ENCODE assay signal across 17 cellular contexts in genomic region chr12:104656383-104656782, GRCh38.
DNase-seq lines count a peak whose midpoint lies in the region; ATAC-seq, FAIRE-seq and TF ChIP-seq lines count a peak whose summit lies in the region.
"Had no signal": no experiment of that assay in that cellular context is flagged by ENCODE, and none has a peak within 500 bp of the region (broad histone marks: within the 10 kb centered on the region; RNA-seq: fewer than 3 reads in every experiment).

No MANE protein-coding gene starts in this region.

- TF ChIP-seq CTCF in H1 (IDR thresholded peaks at IDR 0.05; ENCODE audit: control extremely low read depth in 1 of 3, insufficient read depth in 1 of 3, low read depth in 1 of 3, low read length in 3 of 3) (no peak), neutrophil (IDR thresholded peaks at IDR 0.05) (no peak)

- no peak overlapping the region for H2AFZ ChIP-seq in H1 (ENCODE audit: low read length)

- H3K36me3 Mint-ChIP-seq in activated CD4-positive, alpha-beta T cell treated with anti-CD3 and anti-CD28 coated beads, Interleukin-2, amount 10 ng/mL, durations not matched to agents 24 days and 14 days (ENCODE audit: low read depth): peaks cover 22% of the 10 kb centered on the region
- H3K36me3 Mint-ChIP-seq in stimulated activated effector memory CD8-positive, alpha-beta T cell treated with anti-CD3 and anti-CD28 coated beads, Interleukin-12 subunit alpha, Interleukin-12 subunit beta, amount 100 ng/mL, for 72 hours: no peaks in the 10 kb centered on the region

- H3K23me2 ChIP-seq in H1 (ENCODE audit: low read depth, low read length): no peaks in the 10 kb centered on the region

- no peaks in the 10 kb centered on the region for H3K79me1 ChIP-seq in H1 (ENCODE audit: low read depth, low read length)

- H3K79me2 ChIP-seq in H1 (ENCODE audit: control insufficient read depth in 1 of 2, insufficient read depth in 2 of 2, low read length in 2 of 2): no peaks in the 10 kb centered on the region

- no peak overlapping the region for H3K56ac ChIP-seq in H1 (replicated peaks; ENCODE audit: insufficient read length, low read depth, low read length)

- no peak overlapping the region for H2BK5ac ChIP-seq in H1 (ENCODE audit: low read depth, low read length)

- WGBS in H1 (ENCODE audit: extremely low coverage in 1 of 2, insufficient coverage in 1 of 2, insufficient read length in 1 of 2, insufficient replicate concordance in 2 of 2, low coverage in 1 of 2, low lambda C conversion rate in 2 of 2, missing lambda C conversion rate in 1 of 2), 2 experiments: 89% methylated on average over 10 of the region's 10 CpGs; no CpG with 5 or more reads in 1 of the 2 experiments

- H3K4me1 Mint-ChIP-seq in activated CD4-positive, alpha-beta T cell treated with anti-CD3 and anti-CD28 coated beads, Interleukin-2, amount 10 ng/mL, durations not matched to agents 24 days and 14 days: peaks cover 32% of the 10 kb centered on the region
- peaks cover 82% of the 10 kb centered on the region for H3K4me1 Mint-ChIP-seq in stimulated activated effector memory CD8-positive, alpha-beta T cell treated with anti-CD3 and anti-CD28 coated beads, Interleukin-12 subunit alpha, Interleukin-12 subunit beta, amount 100 ng/mL, for 72 hours

- H3K36me3 ChIP-seq in H1 (ENCODE audit: control insufficient read depth in 2 of 4, insufficient read depth in 4 of 4, low read length in 3 of 4) (no peaks in the 10 kb centered on the region), neutrophil (no peaks in the 10 kb centered on the region)

- no peak overlapping the region for H2BK20ac ChIP-seq in H1 (ENCODE audit: low read length)

- TF ChIP-seq EP300 in H1 (IDR thresholded peaks at IDR 0.05; ENCODE audit: borderline replicate concordance in 1 of 2, low read depth in 2 of 2, low read length in 2 of 2): no peak

- no peak overlapping the region for H3K4ac ChIP-seq in H1 (replicated peaks; ENCODE audit: insufficient read length, low read depth, low read length)

- no peaks in the 10 kb centered on the region for H3K27me3 ChIP-seq in H1 (replicated peaks in 1 of 4; ENCODE audit: control insufficient read depth in 3 of 4, extremely low read depth in 1 of 4, insufficient read depth in 3 of 4, low read length in 3 of 4)
- no peaks in the 10 kb centered on the region for H3K27me3 ChIP-seq in neutrophil

- no peak overlapping the region for H3K4me2 ChIP-seq in H1 (ENCODE audit: insufficient read depth in 1 of 2, low read depth in 2 of 2, low read length in 2 of 2)

- no peak overlapping the region for H3K23ac ChIP-seq in H1 (ENCODE audit: insufficient read length)

- no peak for DNase-seq in activated CD4-positive, alpha-beta T cell treated with anti-CD3 and anti-CD28 coated beads, Interleukin-2, amount 10 ng/mL, durations not matched to agents 24 days and 14 days
- DNase-seq in activated CD4-positive, alpha-beta T cell treated with anti-CD3 and anti-CD28 coated beads for 48 hours: no peak
- DNase-seq in H1 (ENCODE audit: low read depth in 1 of 2, low spot score in 2 of 2): no peak
- no peak for DNase-seq in stimulated activated effector memory CD8-positive, alpha-beta T cell treated with anti-CD3 and anti-CD28 coated beads, Interleukin-12 subunit alpha, Interleukin-12 subunit beta, amount 100 ng/mL, for 72 hours (ENCODE audit: low spot score in 2 of 2)
- no peak for DNase-seq in NCI-H1092 treated with DMSO at 0.1 percent for 48 hours (lab: John Stamatoyannopoulos, UW)
- no peak for DNase-seq in middle frontal gyrus (ENCODE audit: extremely low spot score, low spot score)
- DNase-seq: CD4-positive, CD25-positive, alpha-beta regulatory T cell; EL; HFFc6; NCI-H446 treated with DMSO at 0.1 percent for 48 hours; NCI-H748 treated with DMSO at 0.1 percent for 48 hours; PC-3 had no signal

- H3K14ac ChIP-seq in H1 (ENCODE audit: insufficient read length): no peak overlapping the region

- H3K4me1 ChIP-seq in H1 (replicated peaks in 1 of 4; ENCODE audit: control insufficient read depth in 3 of 4, insufficient read depth in 4 of 4, low read length in 3 of 4) (peaks cover 1 to 14% (median 8%) of the 10 kb centered on the region in 4 experiments; a peak in 5 of 7 replicates), neutrophil (ENCODE audit: control insufficient read depth in 1 of 2, insufficient read depth in 1 of 2, low read depth in 1 of 2, low read length in 1 of 2) (peaks cover 53 to 56% of the 10 kb centered on the region in 2 experiments)

- no peak overlapping the region for H2BK120ac ChIP-seq in H1 (replicated peaks; ENCODE audit: low read depth, low read length)

- H4K91ac ChIP-seq in H1 (replicated peaks; ENCODE audit: insufficient read length, low read length): no peak overlapping the region

- H2BK15ac ChIP-seq in H1 (ENCODE audit: low read length): no peak overlapping the region

- no peak overlapping the region for H4K8ac ChIP-seq in H1 (ENCODE audit: extremely low read depth, insufficient read depth, low read length)

- H4K5ac ChIP-seq in H1 (ENCODE audit: insufficient read length, low read depth, low read length): no peak overlapping the region

- no peak for ATAC-seq in stimulated activated effector memory CD8-positive, alpha-beta T cell treated with anti-CD3 and anti-CD28 coated beads, Interleukin-12 subunit alpha, Interleukin-12 subunit beta, amount 100 ng/mL, for 72 hours
- ATAC-seq in GM18505 (IDR thresholded peaks at IDR 0.05; ENCODE audit: unreplicated experiment): no peak
- ATAC-seq: PC-3 had no signal

- H3K4me3 Mint-ChIP-seq in activated CD4-positive, alpha-beta T cell treated with anti-CD3 and anti-CD28 coated beads, Interleukin-2, amount 10 ng/mL, durations not matched to agents 24 days and 14 days: no peak overlapping the region
- no peak overlapping the region for H3K4me3 Mint-ChIP-seq in stimulated activated effector memory CD8-positive, alpha-beta T cell treated with anti-CD3 and anti-CD28 coated beads, Interleukin-12 subunit alpha, Interleukin-12 subunit beta, amount 100 ng/mL, for 72 hours
- H3K4me3 Mint-ChIP-seq: B cell; CD4-positive, CD25-positive, alpha-beta regulatory T cell; HFFc6; IgD-negative memory B cell had no signal

- POLR2A ChIA-PET in H1 (lab: Charles Lee; ENCODE audit: partially characterized antibody): no interaction called here

- H3K9me3 ChIP-seq in H1 (ENCODE audit: insufficient read depth in 2 of 2, low read depth in 1 of 2, low read length in 1 of 2) (no peaks in the 10 kb centered on the region), neutrophil (no peaks in the 10 kb centered on the region)

- H3K4me3 ChIP-seq in H1 (ENCODE audit: extremely low read depth in 1 of 4, insufficient read depth in 2 of 4, low read depth in 3 of 4, low read length in 4 of 4): no peak overlapping the region
- no peak overlapping the region for H3K4me3 ChIP-seq in neutrophil (ENCODE audit: low read depth in 1 of 2, low read length in 1 of 2)

- no peak overlapping the region for H3K18ac ChIP-seq in H1 (ENCODE audit: extremely low read depth, low read length)

- no peak for FAIRE-seq in H1 (lab: Jason Lieb, UNC)

- H3K9me3 Mint-ChIP-seq in activated CD4-positive, alpha-beta T cell treated with anti-CD3 and anti-CD28 coated beads, Interleukin-2, amount 10 ng/mL, durations not matched to agents 24 days and 14 days: no peaks in the 10 kb centered on the region
- H3K9me3 Mint-ChIP-seq in stimulated activated effector memory CD8-positive, alpha-beta T cell treated with anti-CD3 and anti-CD28 coated beads, Interleukin-12 subunit alpha, Interleukin-12 subunit beta, amount 100 ng/mL, for 72 hours: no peaks in the 10 kb centered on the region
- H3K9me3 Mint-ChIP-seq: CD4-positive, CD25-positive, alpha-beta regulatory T cell; HFFc6; IgD-negative memory B cell had no signal

- no peak overlapping the region for H2AK5ac ChIP-seq in H1 (ENCODE audit: low read depth, low read length)

- H3K27ac ChIP-seq in H1 (ENCODE audit: low read depth, low read length): no peak overlapping the region
- H3K27ac ChIP-seq in neutrophil: peak overlapping the region; percentile 100
- H3K27ac ChIP-seq: 22Rv1 had no signal

- TF ChIP-seq RAD21 in H1 (IDR thresholded peaks at IDR 0.05 in 1 of 2, conservative IDR thresholded peaks at IDR 0.05 in 1 of 2; ENCODE audit: low read depth in 2 of 2, low read length in 2 of 2): no peak

- intact Hi-C loops in activated CD4-positive, alpha-beta T cell treated with anti-CD3 and anti-CD28 coated beads, Interleukin-2, amount 10 ng/mL, durations not matched to agents 24 days and 14 days (cut with micrococcal nuclease): no loop called here

- 0 out of 2 replicates have a peak overlapping the region, but pooled peaks have one; percentile 6 for H2BK12ac ChIP-seq in H1 (ENCODE audit: low read depth, low read length)

- CTCF ChIA-PET in H1 (lab: Charles Lee; ENCODE audit: partially characterized antibody): no interaction called here

- H4K20me1 ChIP-seq in H1 (replicated peaks in 1 of 2; ENCODE audit: control insufficient read depth in 1 of 2, insufficient read depth in 2 of 2, low read length in 2 of 2): no peaks in the 10 kb centered on the region

- no peaks in the 10 kb centered on the region for H3K27me3 Mint-ChIP-seq in activated CD4-positive, alpha-beta T cell treated with anti-CD3 and anti-CD28 coated beads, Interleukin-2, amount 10 ng/mL, durations not matched to agents 24 days and 14 days
- H3K27me3 Mint-ChIP-seq: B cell; CD4-positive, CD25-positive, alpha-beta regulatory T cell; IgD-negative memory B cell had no signal

- TF ChIP-seq POLR2A in H1 (IDR thresholded peaks at IDR 0.05; ENCODE audit: control extremely low read depth in 1 of 2, low read depth in 2 of 2, low read length in 2 of 2) (no peak), GM18505 (IDR thresholded peaks at IDR 0.05; ENCODE audit: borderline replicate concordance, extremely low read depth, insufficient read depth, insufficient read length) (no peak)

- H3K9ac ChIP-seq in H1 (replicated peaks in 1 of 4; ENCODE audit: extremely low read depth in 1 of 4, low read depth in 3 of 4, low read length in 3 of 4): no peak overlapping the region

- H3K27ac Mint-ChIP-seq in activated CD4-positive, alpha-beta T cell treated with anti-CD3 and anti-CD28 coated beads, Interleukin-2, amount 10 ng/mL, durations not matched to agents 24 days and 14 days: peak overlapping the region; percentile 47
- peak overlapping the region; percentile 27 for H3K27ac Mint-ChIP-seq in stimulated activated effector memory CD8-positive, alpha-beta T cell treated with anti-CD3 and anti-CD28 coated beads, Interleukin-12 subunit alpha, Interleukin-12 subunit beta, amount 100 ng/mL, for 72 hours
- H3K27ac Mint-ChIP-seq: HFFc6 had no signal

TF ChIP-seq in H1, 55 proteins besides CTCF, POLR2A, EP300 and RAD21 (continues in another document):
- TF ChIP-seq SIRT6 (IDR thresholded peaks at IDR 0.05; ENCODE audit: low read length) (no peak), PHF8 (conservative IDR thresholded peaks at IDR 0.05; ENCODE audit: low read depth, low read length) (no peak), E2F6 (IDR thresholded peaks at IDR 0.05) (no peak), GTF2F1 (IDR thresholded peaks at IDR 0.05; ENCODE audit: borderline replicate concordance, low read depth, low read length) (no peak)
